Comparison of ENCODE assay signal across 10 cellular contexts in the genomic region with DNA sequence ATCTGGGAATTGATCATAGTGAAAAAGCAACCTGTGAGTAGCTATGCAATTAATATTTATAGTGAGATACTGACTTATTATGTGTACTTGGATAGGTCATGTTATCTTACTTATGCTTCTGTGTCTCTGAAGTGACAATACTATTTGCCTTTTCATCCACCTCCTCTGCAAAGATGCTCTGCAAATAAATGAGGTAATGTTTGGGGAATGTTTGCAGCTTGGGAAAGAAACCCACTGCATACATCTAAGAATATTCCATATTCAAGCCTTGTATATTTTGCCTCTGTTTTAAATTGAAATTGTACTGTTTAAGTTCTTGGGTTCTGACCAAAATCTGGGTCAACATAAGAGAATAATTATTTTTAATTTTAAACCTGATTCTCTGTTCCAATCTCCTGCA.
DNase-seq lines count a peak whose midpoint lies in the region; ATAC-seq and TF ChIP-seq lines count a peak whose summit lies in the region.
"Had no signal": no experiment of that assay in that cellular context is flagged by ENCODE, and none has a peak within 500 bp of the region (broad histone marks: within the 10 kb centered on the region; RNA-seq: fewer than 3 reads in every experiment).

No MANE protein-coding gene starts in this region.

- H3K4me1 Mint-ChIP-seq in glutamatergic neuron (ENCODE audit: low read depth, unreplicated experiment): peaks cover 2% of the 10 kb centered on the region
- H3K4me1 Mint-ChIP-seq: memory B cell had no signal

- H3K9ac ChIP-seq in NT2/D1 (ENCODE audit: insufficient read length, low read depth) (peak overlapping the region; percentile 74), stomach smooth muscle (ENCODE audit: low read length in 2 of 2) (peak overlapping the region in 1 of 2 donors; percentile 73)

- H3K4me3 Mint-ChIP-seq in glutamatergic neuron (ENCODE audit: unreplicated experiment): peak overlapping the region; percentile 91
- H3K4me3 Mint-ChIP-seq: memory B cell had no signal

- H3K9me3 Mint-ChIP-seq in glutamatergic neuron (ENCODE audit: unreplicated experiment): peaks cover 5% of the 10 kb centered on the region

- H3K4me3 ChIP-seq in NT2/D1 (ENCODE audit: insufficient read length, low read depth) (peak overlapping the region; percentile 51), stomach smooth muscle (ENCODE audit: low read length in 2 of 2) (peak overlapping the region; percentile 68 to 76)

- peaks cover 7% of the 10 kb centered on the region for H3K27me3 ChIP-seq in NT2/D1 (ENCODE audit: insufficient read depth, insufficient read length)
- H3K27me3 ChIP-seq in stomach smooth muscle (ENCODE audit: control insufficient read depth in 1 of 2, insufficient read depth in 2 of 2, low read length in 2 of 2): no peaks in the 10 kb centered on the region

- H3K27me3 Mint-ChIP-seq in glutamatergic neuron (ENCODE audit: unreplicated experiment): peaks cover 11% of the 10 kb centered on the region

- DNase-seq in NCI-H1105 treated with DMSO at 0.1 percent for 48 hours (lab: John Stamatoyannopoulos, UW): peak; percentile 53
- no peak for DNase-seq in NCI-H1105 (lab: John Stamatoyannopoulos, UW)
- no peak for DNase-seq in NT2/D1 (ENCODE audit: low read depth, low spot score)
- no peak for DNase-seq in glutamatergic neuron
- no peak for DNase-seq in NK-92 (lab: John Stamatoyannopoulos, UW; ENCODE audit: unreplicated experiment)
- DNase-seq in left lobe of liver (ENCODE audit: low spot score): no peak
- no peak for DNase-seq in activated CD4-positive, CD25-positive, alpha-beta regulatory T cell (lab: John Stamatoyannopoulos, UW)
- DNase-seq: activated naive CD4-positive, alpha-beta T cell treated with anti-CD3 and anti-CD28 coated beads, Interleukin-2, amount 50 U/mL, for 16 hours had no signal

- H3K36me3 Mint-ChIP-seq in glutamatergic neuron (ENCODE audit: unreplicated experiment): no peaks in the 10 kb centered on the region
- H3K36me3 Mint-ChIP-seq: memory B cell had no signal

- no peaks in the 10 kb centered on the region for H3K4me1 ChIP-seq in NT2/D1 (ENCODE audit: insufficient read depth, insufficient read length)
- no peaks in the 10 kb centered on the region for H3K4me1 ChIP-seq in stomach smooth muscle (ENCODE audit: control insufficient read depth, insufficient read depth, low read length)

- peak overlapping the region; percentile 43 for H3K27ac ChIP-seq in stomach smooth muscle (ENCODE audit: low read length)

- TF ChIP-seq CTCF in glutamatergic neuron (IDR thresholded peaks at IDR 0.05; ENCODE audit: partially characterized antibody, unreplicated experiment): no peak

- H3K9me3 ChIP-seq in NT2/D1 (ENCODE audit: insufficient read depth, low read length): no peaks in the 10 kb centered on the region
- no peaks in the 10 kb centered on the region for H3K9me3 ChIP-seq in stomach smooth muscle (ENCODE audit: control insufficient read depth in 2 of 2, low read length in 2 of 2)

- H3K36me3 ChIP-seq in NT2/D1 (ENCODE audit: insufficient read depth, insufficient read length, low read length) (no peaks in the 10 kb centered on the region), stomach smooth muscle (ENCODE audit: control insufficient read depth in 2 of 2, insufficient read depth in 2 of 2, low read length in 2 of 2) (no peaks in the 10 kb centered on the region)

- peak overlapping the region; percentile 85 for H3K27ac Mint-ChIP-seq in glutamatergic neuron (ENCODE audit: unreplicated experiment)
- H3K27ac Mint-ChIP-seq: memory B cell had no signal

- ATAC-seq in left lobe of liver: no peak
